24 cellular contexts compared by ENCODE assay signal in the genomic region with DNA sequence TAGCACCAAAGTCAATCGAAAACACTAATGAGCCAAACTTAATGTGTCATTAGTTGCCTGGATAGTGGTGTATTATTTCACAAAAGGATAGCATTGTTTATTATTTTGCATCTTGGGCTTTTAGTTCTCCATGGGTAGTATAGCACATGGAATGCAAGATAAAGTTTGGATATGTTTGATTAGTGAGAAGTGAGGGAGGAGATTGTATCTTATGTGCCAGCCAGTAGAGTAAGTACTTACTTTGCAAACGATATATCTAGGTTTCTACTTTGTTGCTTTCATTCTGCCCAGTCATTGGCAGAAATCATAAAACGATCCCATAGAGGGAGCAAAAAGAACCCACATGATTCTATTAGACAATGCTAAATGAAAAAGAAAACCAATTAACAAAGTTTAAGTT.
"Had no signal": no experiment of that assay in that cellular context is flagged by ENCODE, and none has a peak within 500 bp of the region (broad histone marks: within the 10 kb centered on the region; RNA-seq: fewer than 3 reads in every experiment).

No MANE protein-coding gene starts in this region.

- H3K36me3 ChIP-seq: colonic mucosa, esophagus squamous epithelium, gastrocnemius medialis had no signal

- H3K27me3 ChIP-seq: colonic mucosa, dorsolateral prefrontal cortex, esophagus muscularis mucosa, esophagus squamous epithelium, foreskin keratinocyte, gastrocnemius medialis, gastroesophageal sphincter, heart left ventricle, heart right ventricle had no signal

- DNase-seq: cortex of kidney; dermis blood vessel endothelial cell; dorsolateral prefrontal cortex; effector CD4-positive, alpha-beta T cell; effector CD8-positive, alpha-beta T cell; effector memory CD4-positive, alpha-beta T cell; effector memory CD8-positive, alpha-beta T cell; esophagus squamous epithelium; foreskin keratinocyte; foreskin melanocyte; gastrocnemius medialis; head of caudate nucleus; heart left ventricle; heart right ventricle had no signal

- FAIRE-seq: endometrium, frontal cortex had no signal

- H3K4me1 ChIP-seq: colonic mucosa, foreskin keratinocyte, gastrocnemius medialis had no signal

- H3K9me3 ChIP-seq: colonic mucosa had no signal

- ATAC-seq: effector memory CD8-positive, alpha-beta T cell; esophagus mucosa; gastrocnemius medialis; gastroesophageal sphincter; heart left ventricle; heart right ventricle had no signal

- H3K4me3 ChIP-seq: colonic mucosa, coronary artery, dorsolateral prefrontal cortex, esophagus muscularis mucosa, esophagus squamous epithelium, gastrocnemius medialis, gastroesophageal sphincter, heart left ventricle, heart right ventricle had no signal

- H3K9me3 Mint-ChIP-seq: dendritic cell treated with granulocyte-macrophage colony-stimulating factor and Interleukin-4, amounts not matched to agents 40 ng/mL and 50 ng/mL, for 4 days had no signal

- H3K27me3 Mint-ChIP-seq: dendritic cell treated with granulocyte-macrophage colony-stimulating factor and Interleukin-4, amounts not matched to agents 40 ng/mL and 50 ng/mL, for 4 days had no signal

- H3K27ac ChIP-seq: colonic mucosa, coronary artery, dorsolateral prefrontal cortex, epithelial cell of prostate, esophagus muscularis mucosa, esophagus squamous epithelium, foreskin keratinocyte, gastrocnemius medialis, gastroesophageal sphincter, heart left ventricle, heart right ventricle had no signal

- H3K27ac Mint-ChIP-seq: dendritic cell treated with granulocyte-macrophage colony-stimulating factor and Interleukin-4, amounts not matched to agents 40 ng/mL and 50 ng/mL, for 4 days; effector memory CD8-positive, alpha-beta T cell; endodermal cell had no signal

- H3K4me3 Mint-ChIP-seq: dendritic cell treated with granulocyte-macrophage colony-stimulating factor and Interleukin-4, amounts not matched to agents 40 ng/mL and 50 ng/mL, for 4 days; effector memory CD8-positive, alpha-beta T cell; endodermal cell had no signal
